Comparison of ENCODE assay signal across 8 cellular contexts in genomic region chr3:5187152-5187919, GRCh38. TPM values are rescaled to one million over a fixed set of nuclear protein-coding genes. Genes with fewer than 3 reads are reported as not detected.
DNase-seq lines count a peak whose midpoint lies in the region; TF ChIP-seq lines count a peak whose summit lies in the region.

EDEM1 (plus strand) TSS chr3:5187707; CDS start chr3:5187806, 99 bp downstream.

- peak within 1 kb of the TSS; percentile 98 for H3K9ac ChIP-seq in OCI-LY1 (ENCODE audit: low read length)

- H3K4me2 ChIP-seq in OCI-LY1 (ENCODE audit: low read length), result peak within 1 kb of the TSS; percentile 92

- no peak for TF ChIP-seq CTCF in GM20000 (IDR thresholded peaks at IDR 0.05; ENCODE audit: extremely low read depth, missing control alignments)
- no peak for TF ChIP-seq CTCF in OCI-LY1 (IDR thresholded peaks at IDR 0.05; ENCODE audit: low read length)
- TF ChIP-seq CTCF in endothelial cell (IDR thresholded peaks at IDR 0.05; ENCODE audit: unreplicated experiment), result no peak
- TF ChIP-seq CTCF in mesothelial cell of epicardium (IDR thresholded peaks at IDR 0.05; ENCODE audit: unreplicated experiment), result no peak

- peak within 1 kb of the TSS; percentile 99 for H3K4me3 ChIP-seq in OCI-LY1 (ENCODE audit: low read depth, low read length, poor library complexity, severe bottlenecking)

- no peaks in the 10 kb centered on the region for H4K20me1 ChIP-seq in OCI-LY1 (ENCODE audit: insufficient read depth, low read length)

- H3K36me3 Mint-ChIP-seq in endothelial cell (ENCODE audit: low read depth, unreplicated experiment), result no peaks in the 10 kb centered on the region
- H3K36me3 Mint-ChIP-seq in mesothelial cell of epicardium, result peaks cover 4% of the 10 kb centered on the region

- H3K79me2 ChIP-seq in OCI-LY1 (ENCODE audit: insufficient read depth, low read length), result peaks cover 47% of the 10 kb centered on the region

- H3K4me3 Mint-ChIP-seq in endothelial cell (ENCODE audit: unreplicated experiment) (peak within 1 kb of the TSS; percentile 99), mesothelial cell of epicardium (peak within 1 kb of the TSS; percentile 92)

- H2AFZ ChIP-seq in OCI-LY1 (ENCODE audit: low read length), result no peak within 1 kb of the TSS

- no peaks in the 10 kb centered on the region for H3K9me2 ChIP-seq in OCI-LY1 (ENCODE audit: low read depth, low read length)

- no peaks in the 10 kb centered on the region for H3K9me3 ChIP-seq in OCI-LY1 (ENCODE audit: low read length)

- peak; percentile 29 for DNase-seq in COR-L47 (lab: John Stamatoyannopoulos, UW)
- peak; percentile 99 for DNase-seq in GM20000 (ENCODE audit: low spot score)
- peak; percentile 76 for DNase-seq in HS-5 (ENCODE audit: low read depth)
- DNase-seq in activated CD8-positive, alpha-beta memory T cell treated with anti-CD3 and anti-CD28 coated beads, Interleukin-2, amount 50 U/mL, for 4 hours, result peak; percentile 92
- DNase-seq in endothelial cell (ENCODE audit: low spot score), result peak; percentile 99
- DNase-seq in mesothelial cell of epicardium (ENCODE audit: low spot score in 2 of 2, unreplicated experiment in 2 of 2), result peak; percentile 78 to 93
- DNase-seq in stimulated activated CD8-positive, alpha-beta memory T cell treated with anti-CD3 and anti-CD28 coated beads, Interleukin-15, amount 100 ng/mL, for 4 hours (ENCODE audit: low read depth in 2 of 2), result peak; percentile 82 to 92

- H3K27ac ChIP-seq in OCI-LY1 (ENCODE audit: low read depth, low read length, poor library complexity, severe bottlenecking), result peak within 1 kb of the TSS; percentile 99

- H3K27me3 Mint-ChIP-seq in endothelial cell (ENCODE audit: unreplicated experiment), result peaks cover 10% of the 10 kb centered on the region
- no peaks in the 10 kb centered on the region for H3K27me3 Mint-ChIP-seq in mesothelial cell of epicardium (ENCODE audit: low read depth)

- H3K27ac Mint-ChIP-seq in endothelial cell (ENCODE audit: unreplicated experiment) (peak within 1 kb of the TSS; percentile 97), mesothelial cell of epicardium (peak within 1 kb of the TSS; percentile 98)

- H3K4me1 Mint-ChIP-seq in endothelial cell (ENCODE audit: unreplicated experiment) (peaks cover 25% of the 10 kb centered on the region), mesothelial cell of epicardium (peaks cover 30% of the 10 kb centered on the region)

- H3K27me3 ChIP-seq in OCI-LY1 (ENCODE audit: insufficient read depth, low read length), result no peaks in the 10 kb centered on the region

- H3K36me3 ChIP-seq in OCI-LY1 (ENCODE audit: insufficient read depth, low read length), result peaks cover 4% of the 10 kb centered on the region; the same call in 1 of the 2 replicates

- H3F3A ChIP-seq in OCI-LY1 (ENCODE audit: insufficient read depth, low read length), result peaks cover 4% of the 10 kb centered on the region; the same call in 1 of the 2 replicates

- H3K4me1 ChIP-seq in OCI-LY1 (ENCODE audit: insufficient read depth, low read length, severe bottlenecking), result peaks cover 69% of the 10 kb centered on the region

- H3K9me3 Mint-ChIP-seq in endothelial cell (ENCODE audit: unreplicated experiment) (no peaks in the 10 kb centered on the region), mesothelial cell of epicardium (no peaks in the 10 kb centered on the region)

RNA-seq across cellular contexts. Expression of gene EDEM1, which starts in this region (rescaled TPM):
- total RNA-seq in endothelial cell (ENCODE audit: unreplicated experiment), result 18.2 TPM
- 24.0 to 26.0 TPM (median 25.7 TPM) in 3 replicates for total RNA-seq in mesothelial cell of epicardium

Comparison
In these comparisons a context has a peak if more than half of its experiments do, and no peak if none do; other contexts are left out.
1. Peak in every context shown above with its lines: DNase-seq, H3K4me3 ChIP-seq and H3K27ac ChIP-seq.
2. DNase-seq: peak in every context shown above with its lines; median percentile 99 in GM20000; 99 in endothelial cell; 92 in activated CD8-positive, alpha-beta memory T cell treated with anti-CD3 and anti-CD28 coated beads, Interleukin-2, amount 50 U/mL, for 4 hours; 87 in stimulated activated CD8-positive, alpha-beta memory T cell treated with anti-CD3 and anti-CD28 coated beads, Interleukin-15, amount 100 ng/mL, for 4 hours; 86 in mesothelial cell of epicardium; 76 in HS-5; 29 in COR-L47.